Comparison of ENCODE assay signal across 8 cellular contexts in the genomic region with DNA sequence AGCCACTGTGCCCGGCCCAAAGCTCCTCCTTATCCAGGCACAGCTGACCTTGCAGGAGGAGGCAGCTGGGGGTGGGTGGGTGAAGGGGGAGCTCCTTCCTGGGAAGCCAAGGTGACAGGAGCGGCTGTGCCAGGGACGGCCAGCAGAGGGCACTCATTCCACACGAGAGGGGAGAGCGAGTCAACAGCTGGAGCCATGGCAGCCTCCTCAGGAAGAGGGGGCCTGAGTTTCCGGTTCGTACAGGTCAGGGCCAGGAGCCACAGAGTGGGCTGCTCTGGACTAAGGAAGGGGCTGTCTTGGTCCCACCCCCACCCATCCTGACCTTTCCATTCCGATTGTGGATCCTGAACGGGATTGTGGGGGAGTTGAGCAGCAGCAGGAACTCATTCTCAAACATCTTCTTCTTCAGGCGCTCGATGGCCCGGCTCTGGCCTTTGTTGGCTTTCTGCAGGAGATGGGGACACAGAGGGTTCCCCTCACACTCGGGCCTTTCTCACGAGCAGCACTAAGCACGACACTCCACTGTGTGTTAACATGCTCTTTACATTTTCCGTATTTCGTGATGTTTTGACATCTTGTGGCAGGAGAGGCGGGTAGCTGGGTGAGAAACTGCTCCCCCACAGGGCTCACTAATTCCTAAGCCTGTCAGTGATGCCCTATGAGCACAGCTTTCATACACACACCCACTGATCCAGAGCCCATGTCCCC.
DNase-seq lines count a peak whose midpoint lies in the region; ATAC-seq, FAIRE-seq and TF ChIP-seq lines count a peak whose summit lies in the region.

No MANE protein-coding gene starts in this region.

- H2AK5ac ChIP-seq in mesenchymal stem cell (ENCODE audit: low read length, severe bottlenecking), result no peak overlapping the region

- no peak overlapping the region for H3K14ac ChIP-seq in mesenchymal stem cell (ENCODE audit: low read length in 2 of 2)

- H3K4me3 Mint-ChIP-seq in HFFc6, result no peak overlapping the region
- no peak overlapping the region for H3K4me3 Mint-ChIP-seq in T-helper 2 cell treated with Interferon-gamma antibody and Interleukin-4, amounts not matched to agents 5 μg/mL and 100 μg/mL, for 36 hours

- no peak overlapping the region for H3K27ac Mint-ChIP-seq in HFFc6
- H3K27ac Mint-ChIP-seq in T-helper 2 cell treated with Interferon-gamma antibody and Interleukin-4, amounts not matched to agents 5 μg/mL and 100 μg/mL, for 36 hours, result no peak overlapping the region

- no peak overlapping the region for H3K23ac ChIP-seq in mesenchymal stem cell (ENCODE audit: low read length in 2 of 2)

- ATAC-seq in K562 (peak; percentile 72), HG02759 (IDR thresholded peaks at IDR 0.05; ENCODE audit: unreplicated experiment) (no peak)

- H3K9me3 ChIP-seq in K562 (replicated peaks; ENCODE audit: control insufficient read depth, insufficient read depth, low read depth, low read length), result no peaks in the 10 kb centered on the region
- H3K9me3 ChIP-seq in mesenchymal stem cell (ENCODE audit: control insufficient read depth, low read length), result peaks cover 9% of the 10 kb centered on the region

- H3K4me3 ChIP-seq in AG09309 (ENCODE audit: control insufficient read depth, low read depth, low read length), result no peak overlapping the region
- H3K4me3 ChIP-seq in K562, result no peak overlapping the region
- H3K4me3 ChIP-seq in mesenchymal stem cell (ENCODE audit: insufficient read depth in 1 of 2, low read depth in 1 of 2, low read length in 2 of 2), result no peak overlapping the region

- no peak overlapping the region for H2BK15ac ChIP-seq in mesenchymal stem cell (ENCODE audit: low read depth, poor library complexity, severe bottlenecking)

- peaks cover 14% of the 10 kb centered on the region for H3K36me3 Mint-ChIP-seq in HFFc6 (ENCODE audit: low read depth)
- H3K36me3 Mint-ChIP-seq in T-helper 2 cell treated with Interferon-gamma antibody and Interleukin-4, amounts not matched to agents 5 μg/mL and 100 μg/mL, for 36 hours (ENCODE audit: low read depth), result peaks cover 46% of the 10 kb centered on the region

- WGBS in K562 (ENCODE audit: insufficient coverage, low coverage, missing lambda C conversion rate), result 44% methylated on average over 11 of the region's 18 CpGs
- WGBS in mesenchymal stem cell, result 82% methylated on average over 18 of the region's 18 CpGs

- CTCF ChIA-PET in K562 (lab: Yijun Ruan, JAX; ENCODE audit: low intra/inter-chr PET ratio), result interaction anchor here (0.6 kb wide), 1 partner anchor 89 kb away, joined by 4 read pairs; no protein-coding TSS in a partner anchor

- intact Hi-C loops in K562 (cut with micrococcal nuclease), result no loop called here

- no peak overlapping the region for H2BK5ac ChIP-seq in mesenchymal stem cell (ENCODE audit: low read depth, low read length, poor library complexity, severe bottlenecking)

- peak; percentile 48 for FAIRE-seq in K562 (lab: Jason Lieb, UNC)

- H2AFZ ChIP-seq in K562 (ENCODE audit: low read depth, low read length) (peak overlapping the region; percentile 40; the same call in 1 of the 2 replicates), mesenchymal stem cell (ENCODE audit: low read depth, low read length) (no peak overlapping the region)

- H3K27me3 ChIP-seq in K562 (ENCODE audit: control insufficient read depth in 2 of 2, insufficient read depth in 2 of 2, low read length in 2 of 2) (peaks cover 0 to 18% of the 10 kb centered on the region in 2 experiments; a peak in 2 of 5 replicates), mesenchymal stem cell (ENCODE audit: control insufficient read depth in 1 of 2, insufficient read depth in 1 of 2, low read length in 2 of 2) (no peaks in the 10 kb centered on the region)

- H3K4me1 Mint-ChIP-seq in HFFc6 (ENCODE audit: low read depth), result peaks cover 12% of the 10 kb centered on the region
- H3K4me1 Mint-ChIP-seq in T-helper 2 cell treated with Interferon-gamma antibody and Interleukin-4, amounts not matched to agents 5 μg/mL and 100 μg/mL, for 36 hours (ENCODE audit: low read depth), result no peaks in the 10 kb centered on the region

- H2BK12ac ChIP-seq in mesenchymal stem cell (ENCODE audit: low read length in 2 of 2), result no peak overlapping the region

- POLR2A ChIA-PET in K562 (lab: Yijun Ruan, JAX), result no interaction called here

- no peaks in the 10 kb centered on the region for H3K36me3 ChIP-seq in K562 (ENCODE audit: control insufficient read depth, insufficient read depth, low read length)
- H3K36me3 ChIP-seq in mesenchymal stem cell (ENCODE audit: control insufficient read depth in 1 of 2, insufficient read depth in 2 of 2, low read depth in 1 of 2, low read length in 2 of 2), result peaks cover 76 to 77% of the 10 kb centered on the region in 2 experiments

- no TSS peak for BruUV-seq in K562 (replicated peaks; lab: Mats Ljungman, UMichigan)

- TF ChIP-seq RAD21 in K562 (CRISPR knock-in tag; conservative IDR thresholded peaks at IDR 0.05 in 1 of 2, IDR thresholded peaks at IDR 0.05 in 1 of 2), result peak in 1 of 2 experiments; percentile 54; a peak in 2 of 4 replicates

- peaks cover 16% of the 10 kb centered on the region for H3K79me1 ChIP-seq in mesenchymal stem cell (replicated peaks; ENCODE audit: low read length, poor library complexity, severe bottlenecking)

- H3K9ac ChIP-seq in K562 (ENCODE audit: insufficient read depth in 1 of 2, low read depth in 2 of 2, low read length in 2 of 2) (no peak overlapping the region), mesenchymal stem cell (ENCODE audit: low read length) (no peak overlapping the region)

- no peaks in the 10 kb centered on the region; the same call in none of the 2 replicates for H4K20me1 ChIP-seq in K562 (replicated peaks; ENCODE audit: control insufficient read depth, insufficient read depth, low read length)

- H3K4ac ChIP-seq in mesenchymal stem cell (ENCODE audit: low read depth in 1 of 2, low read length in 2 of 2), result no peak overlapping the region

- TF ChIP-seq POLR2A in K562 (conservative IDR thresholded peaks at IDR 0.05), result no peak

- no peak overlapping the region for H3K18ac ChIP-seq in mesenchymal stem cell (ENCODE audit: low read depth in 1 of 2, low read length in 2 of 2)

- H2BK120ac ChIP-seq in mesenchymal stem cell (ENCODE audit: low read depth, low read length), result no peak overlapping the region

- no peak overlapping the region for H4K8ac ChIP-seq in mesenchymal stem cell (ENCODE audit: low read length)

- no peaks in the 10 kb centered on the region for H3K9me1 ChIP-seq in K562 (ENCODE audit: control insufficient read depth, insufficient read depth, low read length)

- peaks cover 0 to 1% of the 10 kb centered on the region in 2 experiments; a peak in 1 of 5 replicates for H3K4me1 ChIP-seq in K562 (replicated peaks in 1 of 2; ENCODE audit: control insufficient read depth in 2 of 2, insufficient read depth in 2 of 2, low read length in 2 of 2)
- H3K4me1 ChIP-seq in mesenchymal stem cell (ENCODE audit: control insufficient read depth, insufficient read depth, low read depth, low read length), result peaks cover 7% of the 10 kb centered on the region

- no peaks in the 10 kb centered on the region for H3K9me3 Mint-ChIP-seq in HFFc6
- peaks cover 5% of the 10 kb centered on the region for H3K9me3 Mint-ChIP-seq in T-helper 2 cell treated with Interferon-gamma antibody and Interleukin-4, amounts not matched to agents 5 μg/mL and 100 μg/mL, for 36 hours

- TF ChIP-seq CTCF in AG09309 (IDR thresholded peaks at IDR 0.05; ENCODE audit: control insufficient read depth, insufficient read depth, low read depth, low read length, missing control alignments) (peak; percentile 45), HFFc6 (IDR thresholded peaks at IDR 0.05) (peak; percentile 80), K562 (IDR thresholded peaks at IDR 0.05 in 2 of 3, conservative IDR thresholded peaks at IDR 0.05 in 1 of 3; ENCODE audit: insufficient read depth in 2 of 3, low read depth in 1 of 3, low read length in 3 of 3) (peak; percentile 48 to 65 (median 64); a peak in 5 of 6 replicates)

- no peak for DNase-seq in AG09309 (ENCODE audit: low read depth)
- peak; percentile 18 for DNase-seq in HFFc6
- DNase-seq in T-helper 2 cell treated with Interferon-gamma antibody and Interleukin-4, amounts not matched to agents 5 μg/mL and 100 μg/mL, for 36 hours (ENCODE audit: low spot score), result peak; percentile 12
- peak; percentile 58 to 72 (median 70) for DNase-seq in K562 (ENCODE audit: extremely low read depth in 1 of 4, low spot score in 3 of 4)
- DNase-seq in mesenchymal stem cell, result peak; percentile 39
- DNase-seq in NCI-H128 (lab: John Stamatoyannopoulos, UW; ENCODE audit: unreplicated experiment), result no peak
- no peak for DNase-seq in C1 segment of cervical spinal cord (lab: John Stamatoyannopoulos, UW)

- no peak for TF ChIP-seq EP300 in K562 (IDR thresholded peaks at IDR 0.05; ENCODE audit: low read length)

- H3K27me3 Mint-ChIP-seq in HFFc6 (ENCODE audit: insufficient read depth), result no peaks in the 10 kb centered on the region
- H3K27me3 Mint-ChIP-seq in T-helper 2 cell treated with Interferon-gamma antibody and Interleukin-4, amounts not matched to agents 5 μg/mL and 100 μg/mL, for 36 hours (ENCODE audit: low read depth), result no peaks in the 10 kb centered on the region

- H3K27ac ChIP-seq in K562 (ENCODE audit: extremely low read depth, low read depth, low read length) (no peak overlapping the region), mesenchymal stem cell (ENCODE audit: low read length, poor library complexity, severe bottlenecking) (no peak overlapping the region)

- no peak overlapping the region for H4K91ac ChIP-seq in mesenchymal stem cell (ENCODE audit: low read length)

- in situ Hi-C loops in K562 (cut with MboI), result loop anchor here (5.0 kb wide), 1 partner anchor 266 kb away; no protein-coding TSS in a partner anchor

- no peak overlapping the region for H3K4me2 ChIP-seq in K562 (ENCODE audit: insufficient read depth, low read length)
- no peak overlapping the region for H3K4me2 ChIP-seq in mesenchymal stem cell (ENCODE audit: low read length, poor library complexity, severe bottlenecking)

- H3K79me2 ChIP-seq in K562 (ENCODE audit: control insufficient read depth, insufficient read depth, low read length), result no peaks in the 10 kb centered on the region

TF ChIP-seq in K562, 482 proteins besides CTCF, POLR2A, EP300 and RAD21 (continues in another document):
- TF ChIP-seq ZNF583 (CRISPR knock-in tag; IDR thresholded peaks at IDR 0.05), result no peak

Comparison
In these comparisons a context has a peak if more than half of its experiments do, and no peak if none do; other contexts are left out.
1. DNase-seq: peak in HFFc6 (single experiment), T-helper 2 cell treated with Interferon-gamma antibody and Interleukin-4, amounts not matched to agents 5 μg/mL and 100 μg/mL, for 36 hours (single experiment), K562 (4 of 4) and mesenchymal stem cell (single experiment); none in AG09309 (single experiment), NCI-H128 (single experiment) and C1 segment of cervical spinal cord (0 of 14).
2. Peak in every context shown above with its lines, with median percentiles within 50 percentile points of each other: CTCF ChIP-seq.